1 cellular context compared by ENCODE assay signal in genomic region chr7:43586251-43586900, GRCh38.
TF ChIP-seq lines count a peak whose summit lies in the region.

No MANE protein-coding gene starts in this region.

TF ChIP-seq in HepG2, 621 proteins besides CTCF, POLR2A, EP300 and RAD21 (continued from another document and continues in another):
- TF ChIP-seq MLXIP (CRISPR knock-in tag; IDR thresholded peaks at IDR 0.05; ENCODE audit: borderline replicate concordance) (no peak), GTF3A (CRISPR knock-in tag; conservative IDR thresholded peaks at IDR 0.05) (no peak), SOX13 (IDR thresholded peaks at IDR 0.05) (no peak), SOX13 (CRISPR knock-in tag; conservative IDR thresholded peaks at IDR 0.05 in 1 of 2, IDR thresholded peaks at IDR 0.05 in 1 of 2) (peak in 1 of 2 experiments; percentile 19; a peak in 1 of 4 replicates), PRDM4 (CRISPR knock-in tag; IDR thresholded peaks at IDR 0.05; ENCODE audit: borderline replicate concordance) (no peak), SRY (CRISPR knock-in tag; IDR thresholded peaks at IDR 0.05) (no peak), THAP7 (CRISPR knock-in tag; IDR thresholded peaks at IDR 0.05) (no peak), ZNF878 (CRISPR knock-in tag; IDR thresholded peaks at IDR 0.05) (no peak), HIC2 (CRISPR knock-in tag; IDR thresholded peaks at IDR 0.05; ENCODE audit: low read depth) (no peak), ELF3 (CRISPR knock-in tag; IDR thresholded peaks at IDR 0.05) (no peak), SYNCRIP (IDR thresholded peaks at IDR 0.05; ENCODE audit: insufficient read depth, low read depth, low read length) (no peak), MTA1 (CRISPR knock-in tag; IDR thresholded peaks at IDR 0.05; ENCODE audit: borderline replicate concordance) (no peak), ZNF552 (CRISPR knock-in tag; IDR thresholded peaks at IDR 0.05; ENCODE audit: borderline replicate concordance) (no peak), PAWR (CRISPR knock-in tag; IDR thresholded peaks at IDR 0.05; ENCODE audit: borderline replicate concordance) (no peak), SRSF9 (IDR thresholded peaks at IDR 0.05; ENCODE audit: borderline replicate concordance, insufficient read depth, low read depth, low read length, poor library complexity, severe bottlenecking) (no peak), HMGA1 (CRISPR knock-in tag; conservative IDR thresholded peaks at IDR 0.05) (no peak), NFIC (IDR thresholded peaks at IDR 0.05; ENCODE audit: low read length) (no peak), ZNF564 (CRISPR knock-in tag; IDR thresholded peaks at IDR 0.05) (no peak), TBX3 (IDR thresholded peaks at IDR 0.05; ENCODE audit: borderline replicate concordance) (no peak), ZNF691 (CRISPR knock-in tag; IDR thresholded peaks at IDR 0.05; ENCODE audit: borderline replicate concordance, low read depth) (no peak), KLF12 (CRISPR knock-in tag; IDR thresholded peaks at IDR 0.05; ENCODE audit: borderline replicate concordance) (no peak), STAG1 (CRISPR knock-in tag; IDR thresholded peaks at IDR 0.05) (no peak), ETV5 (CRISPR knock-in tag; IDR thresholded peaks at IDR 0.05; ENCODE audit: borderline replicate concordance) (peak; percentile 18; the same call in 1 of the 2 replicates), JDP2 (CRISPR knock-in tag; IDR thresholded peaks at IDR 0.05; ENCODE audit: borderline replicate concordance) (no peak), FIP1L1 (IDR thresholded peaks at IDR 0.05; ENCODE audit: borderline replicate concordance, insufficient read depth, low read depth, low read length) (no peak), SMC3 (IDR thresholded peaks at IDR 0.05; ENCODE audit: low read length) (no peak), SP5 (CRISPR knock-in tag; IDR thresholded peaks at IDR 0.05; ENCODE audit: borderline replicate concordance, low read depth) (no peak), SOX5 (CRISPR knock-in tag; IDR thresholded peaks at IDR 0.05; ENCODE audit: borderline replicate concordance) (peak; percentile 32; the same call in 1 of the 2 replicates), CEBPG (CRISPR knock-in tag; IDR thresholded peaks at IDR 0.05) (peak; percentile 49), MAFG (CRISPR knock-in tag; IDR thresholded peaks at IDR 0.05) (no peak), CCAR2 (optimal IDR thresholded peaks at IDR 0.05; ENCODE audit: low read depth, low read length) (no peak), NCOA2 (CRISPR knock-in tag; IDR thresholded peaks at IDR 0.05) (peak; percentile 68), YY1 (IDR thresholded peaks at IDR 0.05; ENCODE audit: insufficient read depth, insufficient replicate concordance, low read depth, low read length) (no peak), ZNF34 (CRISPR knock-in tag; IDR thresholded peaks at IDR 0.05; ENCODE audit: borderline replicate concordance) (no peak), ARID5B (CRISPR knock-in tag; IDR thresholded peaks at IDR 0.05) (peak; percentile 40; the same call in 1 of the 2 replicates), RCOR2 (CRISPR knock-in tag; IDR thresholded peaks at IDR 0.05) (no peak), ZNF138 (CRISPR knock-in tag; IDR thresholded peaks at IDR 0.05; ENCODE audit: low read depth) (no peak), REL (CRISPR knock-in tag; conservative IDR thresholded peaks at IDR 0.05) (no peak), SRSF1 (optimal IDR thresholded peaks at IDR 0.05; ENCODE audit: low read depth, low read length) (no peak)
- TF ChIP-seq, protein P1, sequence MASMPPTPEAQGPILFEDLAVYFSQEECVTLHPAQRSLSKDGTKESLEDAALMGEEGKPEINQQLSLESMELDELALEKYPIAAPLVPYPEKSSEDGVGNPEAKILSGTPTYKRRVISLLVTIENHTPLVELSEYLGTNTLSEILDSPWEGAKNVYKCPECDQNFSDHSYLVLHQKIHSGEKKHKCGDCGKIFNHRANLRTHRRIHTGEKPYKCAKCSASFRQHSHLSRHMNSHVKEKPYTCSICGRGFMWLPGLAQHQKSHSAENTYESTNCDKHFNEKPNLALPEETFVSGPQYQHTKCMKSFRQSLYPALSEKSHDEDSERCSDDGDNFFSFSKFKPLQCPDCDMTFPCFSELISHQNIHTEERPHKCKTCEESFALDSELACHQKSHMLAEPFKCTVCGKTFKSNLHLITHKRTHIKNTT (CRISPR knock-in tag; IDR thresholded peaks at IDR 0.05), result no peak
- TF ChIP-seq, protein P2, sequence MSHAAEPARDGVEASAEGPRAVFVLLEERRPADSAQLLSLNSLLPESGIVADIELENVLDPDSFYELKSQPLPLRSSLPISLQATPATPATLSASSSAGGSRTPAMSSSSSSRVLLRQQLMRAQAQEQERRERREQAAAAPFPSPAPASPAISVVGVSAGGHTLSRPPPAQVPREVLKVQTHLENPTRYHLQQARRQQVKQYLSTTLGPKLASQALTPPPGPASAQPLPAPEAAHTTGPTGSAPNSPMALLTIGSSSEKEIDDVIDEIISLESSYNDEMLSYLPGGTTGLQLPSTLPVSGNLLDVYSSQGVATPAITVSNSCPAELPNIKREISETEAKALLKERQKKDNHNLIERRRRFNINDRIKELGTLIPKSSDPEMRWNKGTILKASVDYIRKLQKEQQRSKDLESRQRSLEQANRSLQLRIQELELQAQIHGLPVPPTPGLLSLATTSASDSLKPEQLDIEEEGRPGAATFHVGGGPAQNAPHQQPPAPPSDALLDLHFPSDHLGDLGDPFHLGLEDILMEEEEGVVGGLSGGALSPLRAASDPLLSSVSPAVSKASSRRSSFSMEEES (CRISPR knock-in tag; IDR thresholded peaks at IDR 0.05), result no peak
- TF ChIP-seq, protein P3, sequence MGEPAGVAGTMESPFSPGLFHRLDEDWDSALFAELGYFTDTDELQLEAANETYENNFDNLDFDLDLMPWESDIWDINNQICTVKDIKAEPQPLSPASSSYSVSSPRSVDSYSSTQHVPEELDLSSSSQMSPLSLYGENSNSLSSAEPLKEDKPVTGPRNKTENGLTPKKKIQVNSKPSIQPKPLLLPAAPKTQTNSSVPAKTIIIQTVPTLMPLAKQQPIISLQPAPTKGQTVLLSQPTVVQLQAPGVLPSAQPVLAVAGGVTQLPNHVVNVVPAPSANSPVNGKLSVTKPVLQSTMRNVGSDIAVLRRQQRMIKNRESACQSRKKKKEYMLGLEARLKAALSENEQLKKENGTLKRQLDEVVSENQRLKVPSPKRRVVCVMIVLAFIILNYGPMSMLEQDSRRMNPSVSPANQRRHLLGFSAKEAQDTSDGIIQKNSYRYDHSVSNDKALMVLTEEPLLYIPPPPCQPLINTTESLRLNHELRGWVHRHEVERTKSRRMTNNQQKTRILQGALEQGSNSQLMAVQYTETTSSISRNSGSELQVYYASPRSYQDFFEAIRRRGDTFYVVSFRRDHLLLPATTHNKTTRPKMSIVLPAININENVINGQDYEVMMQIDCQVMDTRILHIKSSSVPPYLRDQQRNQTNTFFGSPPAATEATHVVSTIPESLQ (CRISPR knock-in tag; conservative IDR thresholded peaks at IDR 0.05), result no peak
- TF ChIP-seq, protein P4, sequence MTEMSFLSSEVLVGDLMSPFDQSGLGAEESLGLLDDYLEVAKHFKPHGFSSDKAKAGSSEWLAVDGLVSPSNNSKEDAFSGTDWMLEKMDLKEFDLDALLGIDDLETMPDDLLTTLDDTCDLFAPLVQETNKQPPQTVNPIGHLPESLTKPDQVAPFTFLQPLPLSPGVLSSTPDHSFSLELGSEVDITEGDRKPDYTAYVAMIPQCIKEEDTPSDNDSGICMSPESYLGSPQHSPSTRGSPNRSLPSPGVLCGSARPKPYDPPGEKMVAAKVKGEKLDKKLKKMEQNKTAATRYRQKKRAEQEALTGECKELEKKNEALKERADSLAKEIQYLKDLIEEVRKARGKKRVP (CRISPR knock-in tag; IDR thresholded peaks at IDR 0.05), result peak in 1 of 2 experiments; percentile 91; a peak in 2 of 4 replicates
